ENCODE assay signal across 21 cellular contexts in genomic region chr14:75826599-75826998, GRCh38.
DNase-seq lines count a peak whose midpoint lies in the region; ATAC-seq and TF ChIP-seq lines count a peak whose summit lies in the region.
"Had no signal": no experiment of that assay in that cellular context is flagged by ENCODE, and none has a peak within 500 bp of the region (broad histone marks: within the 10 kb centered on the region; RNA-seq: fewer than 3 reads in every experiment).

No MANE protein-coding gene starts in this region.

- peak overlapping the region; percentile 43 for H3K27ac Mint-ChIP-seq in Caco-2 (ENCODE audit: unreplicated experiment)
- H3K27ac Mint-ChIP-seq in osteocyte (ENCODE audit: unreplicated experiment) = peak overlapping the region; percentile 99
- H3K27ac Mint-ChIP-seq: activated CD8-positive, alpha-beta memory T cell treated with anti-CD3 and anti-CD28 coated beads, Interleukin-2, amount 10 ng/mL, durations not matched to agents 7 days and 5 days; activated T-helper 2 cell treated with anti-CD3 and anti-CD28 coated beads, Interferon-gamma antibody, Interleukin-2, Interleukin-4, amounts not matched to agents 10 μg/mL and 5 μg/mL and 100 μg/mL, durations not matched to agents 14 hours and 24 hours and 36 hours had no signal

- H3K9me3 Mint-ChIP-seq in Caco-2 (ENCODE audit: unreplicated experiment) = no peaks in the 10 kb centered on the region
- H3K9me3 Mint-ChIP-seq in osteocyte (ENCODE audit: unreplicated experiment) = no peaks in the 10 kb centered on the region
- H3K9me3 Mint-ChIP-seq: activated T-helper 2 cell treated with anti-CD3 and anti-CD28 coated beads, Interferon-gamma antibody, Interleukin-2, Interleukin-4, amounts not matched to agents 10 μg/mL and 5 μg/mL and 100 μg/mL, durations not matched to agents 14 hours and 24 hours and 36 hours; nephron progenitor cell had no signal

- H3K4me1 Mint-ChIP-seq in Caco-2 (ENCODE audit: low read depth, unreplicated experiment) = peaks cover 38% of the 10 kb centered on the region
- peaks cover 69% of the 10 kb centered on the region for H3K4me1 Mint-ChIP-seq in osteocyte (ENCODE audit: unreplicated experiment)

- H3K27me3 ChIP-seq in Caco-2 (replicated peaks; ENCODE audit: control insufficient read depth, insufficient read depth, low read length) (no peaks in the 10 kb centered on the region), MG63 (no peaks in the 10 kb centered on the region)
- H3K27me3 ChIP-seq: upper lobe of right lung had no signal

- DNase-seq in Caco-2 (no peak), RWPE1 (ENCODE audit: low spot score) (peak; percentile 45), fibroblast of gingiva (ENCODE audit: low read depth) (peak; percentile 37), osteocyte (ENCODE audit: extremely low spot score, unreplicated experiment) (no peak), MG63 (no peak), D341Med (ENCODE audit: low spot score) (no peak)
- DNase-seq: activated CD4-positive, alpha-beta T cell treated with anti-CD3 and anti-CD28 coated beads for 4 hours; activated CD8-positive, alpha-beta memory T cell treated with anti-CD3 and anti-CD28 coated beads, Interleukin-2, amount 10 ng/mL, durations not matched to agents 7 days and 5 days; central memory CD4-positive, alpha-beta T cell; DMS79; effector CD4-positive, alpha-beta T cell; nephron progenitor cell; posterior cingulate gyrus; Right ventricle myocardium superior; stimulated activated CD4-positive, alpha-beta T cell treated with anti-CD3 and anti-CD28 coated beads, Interleukin-4, amount 100 ng/mL, for 24 hours; SW 1271; upper lobe of right lung had no signal

- ATAC-seq in HG03342 (IDR thresholded peaks at IDR 0.05; ENCODE audit: unreplicated experiment) = no peak
- no peak for ATAC-seq in HG02870 (IDR thresholded peaks at IDR 0.05; ENCODE audit: unreplicated experiment)
- ATAC-seq: activated CD8-positive, alpha-beta memory T cell treated with anti-CD3 and anti-CD28 coated beads, Interleukin-2, amount 10 ng/mL, durations not matched to agents 7 days and 5 days had no signal

- TF ChIP-seq CTCF in Caco-2 (IDR thresholded peaks at IDR 0.05; ENCODE audit: insufficient read depth in 1 of 2, low read depth in 1 of 2, low read length in 1 of 2, severe bottlenecking in 1 of 2, unreplicated experiment in 1 of 2) (no peak), RWPE1 (conservative IDR thresholded peaks at IDR 0.05; ENCODE audit: low read depth) (no peak), osteocyte (IDR thresholded peaks at IDR 0.05) (no peak)

- H3K4me3 ChIP-seq in Caco-2 (ENCODE audit: low read depth, low read length) (no peak overlapping the region), MG63 (no peak overlapping the region)
- H3K4me3 ChIP-seq: upper lobe of right lung had no signal

- no peak overlapping the region for H3K27ac ChIP-seq in RWPE1
- H3K27ac ChIP-seq: C4-2B had no signal

- intact Hi-C loops in Caco-2 (cut with micrococcal nuclease; ENCODE audit: unreplicated experiment) = loop anchor here (1.0 kb wide), 1 partner anchor 35 kb away; no protein-coding TSS in a partner anchor

- H3K9me3 ChIP-seq in Caco-2 (no peaks in the 10 kb centered on the region), MG63 (no peaks in the 10 kb centered on the region)
- H3K9me3 ChIP-seq: upper lobe of right lung had no signal

- POLR2A ChIA-PET in Caco-2 (lab: Charles Lee) = interaction anchor here (1.0 kb wide), 1 partner anchor 15 kb away, joined by 4 read pairs; no protein-coding TSS in a partner anchor
- POLR2A ChIA-PET in RWPE1 (lab: Yijun Ruan, JAX; ENCODE audit: low non-redundant PET) = no interaction called here

- CTCF ChIA-PET in Caco-2 (lab: Charles Lee) (interaction anchor here (1.7 kb wide), 1 partner anchor 34 kb away, joined by 11 read pairs; no protein-coding TSS in a partner anchor), RWPE1 (lab: Yijun Ruan, JAX) (interaction anchor here (0.6 to 0.7 kb wide), 3 partner anchors 156 to 427 kb away, joined by 3 to 4 read pairs (median 3); no protein-coding TSS in a partner anchor)

- H3K36me3 ChIP-seq in Caco-2 (ENCODE audit: control insufficient read depth, insufficient read depth, low read length) (peaks cover 1% of the 10 kb centered on the region; the same call in 1 of the 2 replicates), MG63 (no peaks in the 10 kb centered on the region)
- H3K36me3 ChIP-seq: upper lobe of right lung had no signal

- H3K36me3 Mint-ChIP-seq in Caco-2 (ENCODE audit: insufficient read depth, unreplicated experiment) (peaks cover 33% of the 10 kb centered on the region), osteocyte (ENCODE audit: unreplicated experiment) (no peaks in the 10 kb centered on the region)

- H3K4me1 ChIP-seq in Caco-2 = peaks cover 70% of the 10 kb centered on the region

- H3K4me3 Mint-ChIP-seq in Caco-2 (ENCODE audit: unreplicated experiment) (no peak overlapping the region), osteocyte (ENCODE audit: unreplicated experiment) (no peak overlapping the region)
- H3K4me3 Mint-ChIP-seq: activated CD8-positive, alpha-beta memory T cell treated with anti-CD3 and anti-CD28 coated beads, Interleukin-2, amount 10 ng/mL, durations not matched to agents 7 days and 5 days; nephron progenitor cell had no signal

- H3K27me3 Mint-ChIP-seq in Caco-2 (ENCODE audit: insufficient read depth, unreplicated experiment) = no peaks in the 10 kb centered on the region
- H3K27me3 Mint-ChIP-seq in osteocyte (ENCODE audit: unreplicated experiment) = no peaks in the 10 kb centered on the region
- H3K27me3 Mint-ChIP-seq: activated CD8-positive, alpha-beta memory T cell treated with anti-CD3 and anti-CD28 coated beads, Interleukin-2, amount 10 ng/mL, durations not matched to agents 7 days and 5 days had no signal

- no TSS peak for BruUV-seq in Caco-2 (replicated peaks; lab: Mats Ljungman, UMichigan)

Comparison
In these comparisons a context has a peak if more than half of its experiments do, and no peak if none do; other contexts are left out.
1. DNase-seq: peak in RWPE1 (single experiment) and fibroblast of gingiva (single experiment); none in Caco-2 (0 of 2), osteocyte (single experiment), MG63 (single experiment) and D341Med (single experiment).